In genomic region chr13:42272115-42272756, GRCh38 we compare ENCODE assay signal across 8 cellular contexts. TPM values are rescaled to one million over a fixed set of nuclear protein-coding genes. Genes with fewer than 3 reads are reported as not detected.
A peak's percentile ranks its signal among the peaks of the same experiment; 100 is the strongest.
DNase-seq lines count a peak whose midpoint lies in the region; ATAC-seq, FAIRE-seq and TF ChIP-seq lines count a peak whose summit lies in the region.

A gene with protein sequence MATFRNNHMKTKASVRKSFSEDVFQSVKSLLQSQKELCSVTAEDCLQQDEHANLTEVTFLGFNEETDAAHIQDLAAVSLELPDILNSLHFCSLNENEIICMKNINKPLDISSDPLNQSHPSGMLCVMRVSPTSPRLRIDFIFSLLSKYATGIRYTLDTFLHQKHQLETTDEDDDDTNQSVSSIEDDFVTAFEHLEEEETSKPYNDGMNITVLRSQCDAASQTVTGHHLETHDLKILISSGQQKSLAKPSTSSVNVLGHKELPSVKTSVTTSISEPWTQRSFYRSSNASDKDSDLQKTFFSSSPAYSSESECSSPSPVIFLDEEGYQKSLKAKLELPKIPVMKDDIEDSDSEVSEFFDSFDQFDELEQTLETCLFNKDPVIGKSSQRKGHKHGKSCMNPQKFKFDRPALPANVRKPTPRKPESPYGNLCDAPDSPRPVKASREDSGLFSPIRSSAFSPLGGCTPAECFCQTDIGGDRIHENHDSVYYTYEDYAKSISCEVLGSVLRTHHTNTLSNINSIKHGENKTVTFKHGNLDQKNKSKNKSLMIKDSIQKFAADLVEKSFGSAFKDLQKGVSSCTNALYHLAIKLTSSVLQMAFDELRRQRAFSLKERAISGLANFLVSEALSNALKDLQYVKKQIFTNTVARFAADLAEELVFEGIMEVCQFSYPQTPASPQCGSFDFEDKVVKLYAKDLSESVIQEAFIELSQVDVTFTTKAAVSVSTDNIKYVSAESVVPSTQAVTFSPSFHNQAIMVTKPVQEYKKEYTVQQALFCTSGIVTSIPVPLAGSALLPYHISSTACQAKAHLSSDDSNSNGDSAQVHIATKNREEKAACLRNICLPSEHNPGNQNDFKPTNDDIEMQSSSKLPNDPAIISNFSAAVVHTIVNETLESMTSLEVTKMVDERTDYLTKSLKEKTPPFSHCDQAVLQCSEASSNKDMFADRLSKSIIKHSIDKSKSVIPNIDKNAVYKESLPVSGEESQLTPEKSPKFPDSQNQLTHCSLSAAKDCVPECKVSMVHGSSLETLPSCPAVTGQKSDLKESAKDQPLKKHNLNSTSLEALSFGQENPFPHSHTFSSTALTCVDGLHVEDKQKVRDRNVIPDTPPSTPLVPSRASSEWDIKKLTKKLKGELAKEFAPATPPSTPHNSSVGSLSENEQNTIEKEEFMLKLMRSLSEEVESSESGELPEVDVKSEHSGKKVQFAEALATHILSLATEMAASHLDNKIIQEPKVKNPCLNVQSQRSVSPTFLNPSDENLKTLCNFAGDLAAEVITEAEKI (N-terminal part only) (plus strand): TSS chr13:42272152. CDS start chr13:42286349, 14,197 bp downstream.

- FAIRE-seq in endothelial cell of umbilical vein (lab: Jason Lieb, UNC): no peak

- no peaks in the 10 kb centered on the region for H3K9me3 Mint-ChIP-seq in activated CD8-positive, alpha-beta memory T cell treated with anti-CD3 and anti-CD28 coated beads, Interleukin-2, amount 10 ng/mL, durations not matched to agents 7 days and 5 days (ENCODE audit: low read depth)

- DNase-seq in NCI-H2029 (lab: John Stamatoyannopoulos, UW) (peak; percentile 23), NCI-H2029 treated with DMSO at 0.1 percent for 48 hours (lab: John Stamatoyannopoulos, UW) (no peak), NCI-H226 (peak; percentile 12), endothelial cell of umbilical vein (ENCODE audit: low read depth, low spot score) (peak; percentile 65), mucosa of gallbladder (ENCODE audit: low spot score) (peak; percentile 23)
- DNase-seq in activated CD8-positive, alpha-beta memory T cell treated with anti-CD3 and anti-CD28 coated beads, Interleukin-2, amount 10 ng/mL, durations not matched to agents 7 days and 5 days: peak; percentile 69
- peak; percentile 11 for DNase-seq in stimulated activated CD8-positive, alpha-beta memory T cell treated with anti-CD3 and anti-CD28 coated beads, Interleukin-7, amount 100 ng/mL, for 24 hours (ENCODE audit: low read depth)

- H3K27me3 ChIP-seq in endothelial cell of umbilical vein (ENCODE audit: control insufficient read depth in 2 of 2, insufficient read depth in 2 of 2, low read length in 2 of 2): no peaks in the 10 kb centered on the region

- H3K27ac Mint-ChIP-seq in activated CD8-positive, alpha-beta memory T cell treated with anti-CD3 and anti-CD28 coated beads, Interleukin-2, amount 10 ng/mL, durations not matched to agents 7 days and 5 days: peak within 1 kb of the TSS; percentile 94

- TF ChIP-seq POLR2A in endothelial cell of umbilical vein (IDR thresholded peaks at IDR 0.05; ENCODE audit: low read depth, low read length): peak; percentile 52

- H4K20me1 ChIP-seq in endothelial cell of umbilical vein (replicated peaks; ENCODE audit: control insufficient read depth, extremely low read depth, insufficient read depth, low read length): no peaks in the 10 kb centered on the region

- peak within 1 kb of the TSS; percentile 81 for H3K27ac ChIP-seq in endothelial cell of umbilical vein (ENCODE audit: insufficient read depth, low read depth, low read length)

- peak within 1 kb of the TSS; percentile 73 for H3K9ac ChIP-seq in endothelial cell of umbilical vein (replicated peaks; ENCODE audit: extremely low read depth, insufficient read depth, low read length)

- H2AFZ ChIP-seq in endothelial cell of umbilical vein (ENCODE audit: low read depth, low read length): peak within 1 kb of the TSS; percentile 87

- no peaks in the 10 kb centered on the region for H3K9me3 ChIP-seq in endothelial cell of umbilical vein (replicated peaks; ENCODE audit: control insufficient read depth, insufficient read depth, low read length)

- CTCF ChIA-PET in activated CD8-positive, alpha-beta memory T cell treated with anti-CD3 and anti-CD28 coated beads, Interleukin-2, amount 10 ng/mL, durations not matched to agents 7 days and 5 days (lab: Charles Lee): interaction anchor here (0.8 to 1.8 kb wide), 9 partner anchors 42 to 813 kb away, joined by 3 to 4 read pairs (median 3); no protein-coding TSS in a partner anchor
- CTCF ChIA-PET in endothelial cell of umbilical vein (lab: Charles Lee): interaction anchor here (1.0 to 1.4 kb wide), 4 partner anchors 8 to 62 kb away, joined by 3 to 6 read pairs (median 3); no protein-coding TSS in a partner anchor

- H3K4me1 ChIP-seq in endothelial cell of umbilical vein (ENCODE audit: control insufficient read depth, extremely low read depth, insufficient read depth, low read length): peaks cover 17% of the 10 kb centered on the region

- POLR2A ChIA-PET in endothelial cell of umbilical vein (lab: Charles Lee): no interaction called here

- H3K4me2 ChIP-seq in endothelial cell of umbilical vein (ENCODE audit: insufficient read depth, low read length): peak within 1 kb of the TSS; percentile 95

- BruUV-seq in endothelial cell of umbilical vein (replicated peaks; lab: Mats Ljungman, UMichigan): no TSS peak

- no peaks in the 10 kb centered on the region for H3K36me3 ChIP-seq in endothelial cell of umbilical vein (ENCODE audit: control insufficient read depth in 2 of 2, extremely low read depth in 1 of 2, insufficient read depth in 2 of 2, low read length in 2 of 2)

- dilution Hi-C loops in endothelial cell of umbilical vein (cut with MboI; ENCODE audit: extremely low pct_ligation_motif_present, low sequenced_read_pairs): no loop called here

- intact Hi-C loops in endothelial cell of umbilical vein (cut with micrococcal nuclease): loop anchor here (5.0 kb wide), 1 partner anchor 225 kb away; the partner anchor contains the start of gene DGKH

- TF ChIP-seq CTCF in endothelial cell of umbilical vein (IDR thresholded peaks at IDR 0.05; ENCODE audit: extremely low read depth in 1 of 2, insufficient read depth in 1 of 2, low read depth in 1 of 2, low read length in 2 of 2): no peak

- H3K4me1 Mint-ChIP-seq in activated CD8-positive, alpha-beta memory T cell treated with anti-CD3 and anti-CD28 coated beads, Interleukin-2, amount 10 ng/mL, durations not matched to agents 7 days and 5 days: peaks cover 47% of the 10 kb centered on the region

- H3K27me3 Mint-ChIP-seq in activated CD8-positive, alpha-beta memory T cell treated with anti-CD3 and anti-CD28 coated beads, Interleukin-2, amount 10 ng/mL, durations not matched to agents 7 days and 5 days: peaks cover 5% of the 10 kb centered on the region

- H3K4me3 Mint-ChIP-seq in activated CD8-positive, alpha-beta memory T cell treated with anti-CD3 and anti-CD28 coated beads, Interleukin-2, amount 10 ng/mL, durations not matched to agents 7 days and 5 days: peak within 1 kb of the TSS; percentile 98

- H3K4me3 ChIP-seq in endothelial cell of umbilical vein (replicated peaks in 1 of 3; ENCODE audit: insufficient read depth in 1 of 3, low read depth in 1 of 3, low read length in 3 of 3): peak within 1 kb of the TSS; percentile 55 to 86 (median 66)

- H3K79me2 ChIP-seq in endothelial cell of umbilical vein (ENCODE audit: control insufficient read depth, insufficient read depth, low read length): peaks cover 27% of the 10 kb centered on the region

- no peaks in the 10 kb centered on the region for H3K9me1 ChIP-seq in endothelial cell of umbilical vein (replicated peaks; ENCODE audit: control insufficient read depth, extremely low read depth, insufficient read depth, low read length)

- H3K36me3 Mint-ChIP-seq in activated CD8-positive, alpha-beta memory T cell treated with anti-CD3 and anti-CD28 coated beads, Interleukin-2, amount 10 ng/mL, durations not matched to agents 7 days and 5 days: peaks cover 14% of the 10 kb centered on the region

- peak; percentile 22 for ATAC-seq in HG02763 (IDR thresholded peaks at IDR 0.05; ENCODE audit: unreplicated experiment)
- peak; percentile 52 for ATAC-seq in activated CD8-positive, alpha-beta memory T cell treated with anti-CD3 and anti-CD28 coated beads, Interleukin-2, amount 10 ng/mL, durations not matched to agents 7 days and 5 days

TF ChIP-seq in endothelial cell of umbilical vein, 7 proteins besides CTCF, POLR2A, EP300 and RAD21:
- TF ChIP-seq MAX (IDR thresholded peaks at IDR 0.05; ENCODE audit: insufficient read depth, insufficient read length) (no peak), MYC (IDR thresholded peaks at IDR 0.05; ENCODE audit: low read depth, low read length) (no peak), POLR2AphosphoS5 (IDR thresholded peaks at IDR 0.05; ENCODE audit: insufficient read depth, low read depth, low read length) (no peak), EZH2 (IDR thresholded peaks at IDR 0.05; ENCODE audit: borderline replicate concordance, low read depth, low read length, severe bottlenecking) (no peak), GATA2 (IDR thresholded peaks at IDR 0.05; ENCODE audit: insufficient read depth, insufficient read length, low read depth, low read length) (no peak), JUN (IDR thresholded peaks at IDR 0.05; ENCODE audit: borderline replicate concordance, insufficient read depth, insufficient read length, low read depth) (no peak)

RNA-seq across cellular contexts. Expression of the gene that starts here (rescaled TPM):
- 10 to 100 TPM; 23.0 to 34.4 TPM for total RNA-seq in activated CD8-positive, alpha-beta memory T cell treated with anti-CD3 and anti-CD28 coated beads, Interleukin-2, amount 10 ng/mL, durations not matched to agents 7 days and 5 days
- total RNA-seq in endothelial cell of umbilical vein (17.8 and 20.2 TPM in 2 replicates), mucosa of gallbladder (36.1 TPM)
- 3.7 and 4.9 TPM in 2 replicates for polyA plus RNA-seq in endothelial cell of umbilical vein
- 5.3 and 5.6 TPM in 2 replicates for polyA plus RNA-seq in endothelial cell of umbilical vein (2011; cell fraction: cytosol; rRNA removed)
- polyA plus RNA-seq in endothelial cell of umbilical vein (2011; cell fraction: nucleus; rRNA removed): 10.3 and 12.7 TPM in 2 replicates
- 14.1 and 17.3 TPM in 2 replicates for polyA plus RNA-seq in endothelial cell of umbilical vein (2012)
- polyA minus RNA-seq in endothelial cell of umbilical vein: 21.2 and 22.5 TPM in 2 replicates
- 10.9 TPM for polyA minus RNA-seq in endothelial cell of umbilical vein (2011; cell fraction: cytosol; rRNA and poly(A)+ RNA removed)
- polyA minus RNA-seq in endothelial cell of umbilical vein (2011; cell fraction: nucleus; rRNA and poly(A)+ RNA removed): 16.4 and 27.6 TPM in 2 replicates
